Comparison of ENCODE assay signal across 11 cellular contexts in the genomic region with DNA sequence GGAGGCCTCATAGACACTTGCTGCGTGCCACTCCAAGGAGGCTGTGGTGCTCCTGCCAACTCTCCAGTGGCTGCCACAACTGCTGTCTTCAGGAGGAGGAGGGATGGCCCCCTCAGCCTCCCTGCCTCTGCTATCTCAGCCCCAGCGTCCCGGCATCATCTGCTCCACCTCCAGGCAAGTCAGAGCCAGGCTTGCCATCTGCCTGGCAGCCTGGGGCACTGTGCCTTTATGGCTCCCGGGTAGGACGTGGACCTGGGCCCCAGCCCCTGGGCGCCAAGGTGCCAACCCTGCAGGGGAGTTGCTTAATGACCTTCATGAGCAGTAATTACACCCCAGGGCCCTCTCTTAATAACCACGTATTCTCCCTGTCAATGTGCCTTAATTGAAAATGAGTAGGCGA.
"Had no signal": no experiment of that assay in that cellular context is flagged by ENCODE, and none has a peak within 500 bp of the region (broad histone marks: within the 10 kb centered on the region; RNA-seq: fewer than 3 reads in every experiment).

No MANE protein-coding gene starts in this region.

- ATAC-seq: lower lobe of right lung had no signal

- DNase-seq: activated CD4-positive, alpha-beta memory T cell treated with anti-CD3 and anti-CD28 coated beads for 36 hours; activated gamma-delta T cell; activated T-cell treated with anti-CD3 and anti-CD28 coated beads, Interleukin-2, amount 50 U/mL, for 4 hours; aorta; dorsolateral prefrontal cortex; immature natural killer cell; lower lobe of right lung; small intestine; stimulated activated naive CD4-positive, alpha-beta T cell; substantia nigra; transverse colon had no signal
